Comparison of ENCODE assay signal across 10 cellular contexts in the genomic region with DNA sequence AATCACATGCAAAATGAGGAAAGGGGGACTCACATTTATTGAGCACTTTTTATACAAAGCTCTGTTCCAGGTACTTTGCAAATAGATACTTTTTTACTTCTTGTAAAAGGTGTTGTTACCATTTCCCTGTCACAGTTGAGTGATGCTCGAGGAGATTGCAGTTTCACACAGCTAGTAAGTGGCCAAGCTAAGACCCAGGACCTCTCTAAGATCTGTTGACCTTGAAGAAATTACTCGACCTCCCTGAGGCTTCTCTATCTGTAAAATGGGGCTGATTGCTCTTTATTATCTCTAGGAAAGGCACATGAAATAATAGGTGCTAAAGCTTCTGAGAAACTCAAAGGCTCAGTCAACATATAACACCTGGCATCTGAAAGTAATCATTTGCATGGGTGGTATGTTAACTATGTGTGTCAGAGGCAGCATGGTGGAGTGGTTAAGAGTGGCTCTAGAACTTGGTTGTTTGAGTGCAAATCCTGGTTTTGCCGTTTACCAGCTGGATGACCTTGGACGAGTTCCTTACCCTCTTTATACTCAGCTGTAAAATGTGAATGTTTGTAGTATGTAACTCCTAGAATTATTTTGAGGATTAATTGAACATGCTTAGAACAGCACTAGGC. TPM values are rescaled to one million over a fixed set of nuclear protein-coding genes. Genes with fewer than 3 reads are reported as not detected.
DNase-seq lines count a peak whose midpoint lies in the region; ATAC-seq and FAIRE-seq lines count a peak whose summit lies in the region.
"Had no signal": no experiment of that assay in that cellular context is flagged by ENCODE, and none has a peak within 500 bp of the region (broad histone marks: within the 10 kb centered on the region; RNA-seq: fewer than 3 reads in every experiment).

No MANE protein-coding gene starts in this region.

- H3K27me3 Mint-ChIP-seq in activated T-cell treated with anti-CD3 and anti-CD28 coated beads, Interleukin-2, amount 50 U/mL, for 4 hours (ENCODE audit: low read depth) = no peaks in the 10 kb centered on the region

- ATAC-seq in HG02759 (IDR thresholded peaks at IDR 0.05; ENCODE audit: unreplicated experiment) = peak; percentile 80
- ATAC-seq in activated T-cell treated with anti-CD3 and anti-CD28 coated beads, Interleukin-2, amount 50 U/mL, for 4 hours = no peak
- ATAC-seq: stimulated activated naive CD8-positive, alpha-beta T cell treated with anti-CD3 and anti-CD28 coated beads, Interleukin-15, Interleukin-2, amounts not matched to agents 100 U/mL and 50 U/mL, for 24 hours had no signal

- FAIRE-seq in GM19239 (lab: Jason Lieb, UNC) = peak; percentile 95

- H3K9me3 Mint-ChIP-seq in activated T-cell treated with anti-CD3 and anti-CD28 coated beads, Interleukin-2, amount 50 U/mL, for 4 hours = no peaks in the 10 kb centered on the region

- H3K4me3 Mint-ChIP-seq in activated T-cell treated with anti-CD3 and anti-CD28 coated beads, Interleukin-2, amount 50 U/mL, for 4 hours = no peak overlapping the region

- H3K36me3 Mint-ChIP-seq in activated T-cell treated with anti-CD3 and anti-CD28 coated beads, Interleukin-2, amount 50 U/mL, for 4 hours (ENCODE audit: insufficient read depth) = no peaks in the 10 kb centered on the region

- in situ Hi-C loops in ACHN (cut with HindIII; ENCODE audit: low pct_ligation_motif_present, low pct_unique_long_range_greater_than_20kb, low sequenced_read_pairs) = no loop called here

- DNase-seq in ACHN = peak; percentile 38
- peak; percentile 44 for DNase-seq in GM19239 (ENCODE audit: insufficient read length, low spot score)
- DNase-seq in NCI-H774 (lab: John Stamatoyannopoulos, UW) = peak; percentile 21
- DNase-seq in NCI-H345 (lab: John Stamatoyannopoulos, UW) = no peak
- no peak for DNase-seq in activated CD8-positive, alpha-beta memory T cell treated with anti-CD3 and anti-CD28 coated beads, Interleukin-2, amount 50 U/mL, for 4 hours
- DNase-seq in activated T-cell treated with anti-CD3 and anti-CD28 coated beads, Interleukin-2, amount 50 U/mL, for 4 hours = no peak
- no peak for DNase-seq in UCSD-AML1 (lab: John Stamatoyannopoulos, UW; ENCODE audit: unreplicated experiment)
- DNase-seq: stimulated activated naive CD8-positive, alpha-beta T cell treated with anti-CD3 and anti-CD28 coated beads, Interleukin-15, Interleukin-2, amounts not matched to agents 100 U/mL and 50 U/mL, for 24 hours; SW 1271 had no signal

- H3K4me1 Mint-ChIP-seq in activated T-cell treated with anti-CD3 and anti-CD28 coated beads, Interleukin-2, amount 50 U/mL, for 4 hours (ENCODE audit: low read depth) = no peaks in the 10 kb centered on the region

RNA-seq across cellular contexts. Expression of gene IFT81, which starts 41.5 kb away (rescaled TPM):
- total RNA-seq in activated T-cell treated with anti-CD3 and anti-CD28 coated beads, Interleukin-2, amount 50 U/mL, for 4 hours = 1 to 10 TPM; 1.7 to 2.0 (median 1.7) TPM

Comparison
In these comparisons a context has a peak if more than half of its experiments do, and no peak if none do; other contexts are left out.
1. DNase-seq: peak in ACHN (single experiment), GM19239 (single experiment) and NCI-H774 (single experiment); none in NCI-H345 (single experiment), activated CD8-positive, alpha-beta memory T cell treated with anti-CD3 and anti-CD28 coated beads, Interleukin-2, amount 50 U/mL, for 4 hours (single experiment), activated T-cell treated with anti-CD3 and anti-CD28 coated beads, Interleukin-2, amount 50 U/mL, for 4 hours (single experiment) and UCSD-AML1 (single experiment).